In the genomic region with DNA sequence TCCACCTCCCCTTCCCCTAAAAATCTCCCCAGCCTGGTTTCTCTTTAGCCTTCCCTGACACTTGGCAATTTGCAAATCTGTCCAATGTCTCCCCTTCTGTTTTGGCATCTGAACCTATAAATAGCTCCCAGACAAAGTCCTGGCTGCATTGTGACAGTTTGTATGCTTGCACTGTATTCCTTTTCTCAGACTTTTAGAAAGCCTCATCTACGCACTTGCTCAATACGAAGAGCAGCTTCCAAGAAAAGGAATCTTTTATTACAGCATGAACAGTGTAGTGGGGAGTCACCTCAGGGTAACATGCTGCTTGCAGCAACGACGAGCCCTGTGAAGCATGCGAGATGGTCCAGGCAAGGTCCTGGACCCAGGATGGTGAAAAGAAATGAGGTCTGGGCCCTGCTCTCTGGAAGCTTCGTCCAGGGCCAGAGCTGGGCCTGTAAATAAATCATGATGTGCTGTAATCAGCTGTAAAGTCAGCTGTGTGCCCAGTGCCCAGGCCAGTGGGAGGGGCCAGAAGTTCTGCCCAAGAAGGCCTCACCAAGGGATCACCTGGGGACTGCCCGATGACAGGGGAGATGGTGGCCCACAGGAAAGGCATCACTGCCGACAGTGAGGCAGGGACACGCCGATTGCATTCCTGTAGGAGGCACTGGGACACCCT, we compare ENCODE assay signal across 22 cellular contexts.
A peak's percentile ranks its signal among the peaks of the same experiment; 100 is the strongest.
DNase-seq lines count a peak whose midpoint lies in the region; ATAC-seq and TF ChIP-seq lines count a peak whose summit lies in the region.
"Had no signal": no experiment of that assay in that cellular context is flagged by ENCODE, and none has a peak within 500 bp of the region (broad histone marks: within the 10 kb centered on the region; RNA-seq: fewer than 3 reads in every experiment).

No MANE protein-coding gene starts in this region.

- H3K27me3 ChIP-seq in heart left ventricle (no peaks in the 10 kb centered on the region), transverse colon (no peaks in the 10 kb centered on the region)
- H3K27me3 ChIP-seq: BE2C, pancreas had no signal

- no peak overlapping the region for H3K27ac Mint-ChIP-seq in activated CD8-positive, alpha-beta memory T cell treated with anti-CD3 and anti-CD28 coated beads, Interleukin-2, amount 10 ng/mL, durations not matched to agents 7 days and 5 days
- peak overlapping the region; percentile 68 to 85 for H3K27ac Mint-ChIP-seq in natural killer cell treated with Interleukin-12 subunit alpha and Interleukin-12 subunit beta and Interleukin-15 and Interleukin-18, amount 100 ng/mL, for 72 hours
- H3K27ac Mint-ChIP-seq: H9; stimulated activated naive CD8-positive, alpha-beta T cell treated with anti-CD3 and anti-CD28 coated beads, Interleukin-15, amount 100 ng/mL, for 72 hours had no signal

- TF ChIP-seq CTCF in heart left ventricle (IDR thresholded peaks at IDR 0.05) (no peak), transverse colon (IDR thresholded peaks at IDR 0.05) (no peak)

- CTCF ChIA-PET in activated CD8-positive, alpha-beta memory T cell treated with anti-CD3 and anti-CD28 coated beads, Interleukin-2, amount 10 ng/mL, durations not matched to agents 7 days and 5 days (lab: Charles Lee): interaction anchor here (1.6 kb wide), 1 partner anchor 14 kb away, joined by 4 read pairs; no protein-coding TSS in a partner anchor

- DNase-seq in activated CD8-positive, alpha-beta memory T cell treated with anti-CD3 and anti-CD28 coated beads for 24 hours: peak; percentile 42
- no peak for DNase-seq in activated CD8-positive, alpha-beta memory T cell treated with anti-CD3 and anti-CD28 coated beads, Interleukin-2, amount 10 ng/mL, durations not matched to agents 7 days and 5 days
- DNase-seq in heart left ventricle (no peak), transverse colon (no peak), NOMO-1 treated with DMSO at 0.1 percent for 48 hours (lab: John Stamatoyannopoulos, UW; ENCODE audit: unreplicated experiment) (no peak)
- no peak for DNase-seq in natural killer cell treated with Interleukin-12 subunit alpha and Interleukin-12 subunit beta and Interleukin-15 and Interleukin-18, amount 100 ng/mL, for 72 hours (ENCODE audit: low spot score)
- DNase-seq: activated CD4-positive, alpha-beta T cell treated with anti-CD3 and anti-CD28 coated beads for 48 hours; activated CD8-positive, alpha-beta memory T cell treated with anti-CD3 and anti-CD28 coated beads, Interleukin-2, amount 50 U/mL, for 4 hours; BE2C; Caco-2; caudate nucleus; H9; NCI-H187; NCI-H226; NCI-H82; pancreas; SHP77 treated with DMSO at 0.1 percent for 48 hours; stimulated activated CD4-positive, alpha-beta T cell treated with anti-CD3 and anti-CD28 coated beads, Interleukin-2, amount 100 ng/mL, for 24 hours; stimulated activated naive CD8-positive, alpha-beta T cell treated with anti-CD3 and anti-CD28 coated beads, Interleukin-15, amount 100 ng/mL, for 72 hours had no signal

- no peaks in the 10 kb centered on the region for H3K9me3 Mint-ChIP-seq in activated CD8-positive, alpha-beta memory T cell treated with anti-CD3 and anti-CD28 coated beads, Interleukin-2, amount 10 ng/mL, durations not matched to agents 7 days and 5 days (ENCODE audit: low read depth)
- H3K9me3 Mint-ChIP-seq in natural killer cell treated with Interleukin-12 subunit alpha and Interleukin-12 subunit beta and Interleukin-15 and Interleukin-18, amount 100 ng/mL, for 72 hours: no peaks in the 10 kb centered on the region
- H3K9me3 Mint-ChIP-seq: H9; stimulated activated naive CD8-positive, alpha-beta T cell treated with anti-CD3 and anti-CD28 coated beads, Interleukin-15, amount 100 ng/mL, for 72 hours had no signal

- H3K27me3 Mint-ChIP-seq in activated CD8-positive, alpha-beta memory T cell treated with anti-CD3 and anti-CD28 coated beads, Interleukin-2, amount 10 ng/mL, durations not matched to agents 7 days and 5 days: no peaks in the 10 kb centered on the region
- no peaks in the 10 kb centered on the region for H3K27me3 Mint-ChIP-seq in natural killer cell treated with Interleukin-12 subunit alpha and Interleukin-12 subunit beta and Interleukin-15 and Interleukin-18, amount 100 ng/mL, for 72 hours
- H3K27me3 Mint-ChIP-seq: stimulated activated naive CD8-positive, alpha-beta T cell treated with anti-CD3 and anti-CD28 coated beads, Interleukin-15, amount 100 ng/mL, for 72 hours had no signal

- intact Hi-C loops in heart left ventricle (cut with DNase I): loop anchor here in 3 of 10 donors (5.0 to 10.0 kb wide), 4 partner anchors 75 to 467 kb away; no protein-coding TSS in a partner anchor
- intact Hi-C loops in transverse colon (cut with DNase I; ENCODE audit: low total_unique reads): loop anchor here (2.0 to 10.0 kb wide), 2 partner anchors 45 to 463 kb away; no protein-coding TSS in a partner anchor

- H3K4me1 Mint-ChIP-seq in activated CD8-positive, alpha-beta memory T cell treated with anti-CD3 and anti-CD28 coated beads, Interleukin-2, amount 10 ng/mL, durations not matched to agents 7 days and 5 days: peaks cover 19% of the 10 kb centered on the region
- H3K4me1 Mint-ChIP-seq in natural killer cell treated with Interleukin-12 subunit alpha and Interleukin-12 subunit beta and Interleukin-15 and Interleukin-18, amount 100 ng/mL, for 72 hours (ENCODE audit: low read depth in 2 of 2): peaks cover 65 to 67% of the 10 kb centered on the region in 2 donors

- ATAC-seq in activated CD8-positive, alpha-beta memory T cell treated with anti-CD3 and anti-CD28 coated beads, Interleukin-2, amount 10 ng/mL, durations not matched to agents 7 days and 5 days: no peak
- peak in 3 of 4 donors; percentile 50 to 58 (median 51) for ATAC-seq in heart left ventricle
- no peak for ATAC-seq in natural killer cell treated with Interleukin-12 subunit alpha and Interleukin-12 subunit beta and Interleukin-15 and Interleukin-18, amount 100 ng/mL, for 72 hours
- no peak for ATAC-seq in HG02938 (IDR thresholded peaks at IDR 0.05; ENCODE audit: unreplicated experiment)
- ATAC-seq in GM21360 (IDR thresholded peaks at IDR 0.05; ENCODE audit: unreplicated experiment): no peak
- ATAC-seq: pancreas; stimulated activated naive CD8-positive, alpha-beta T cell treated with anti-CD3 and anti-CD28 coated beads, Interleukin-15, amount 100 ng/mL, for 72 hours had no signal

- peaks cover 0 to 15% (median 0%) of the 10 kb centered on the region in 12 donors for H3K9me3 ChIP-seq in heart left ventricle
- H3K9me3 ChIP-seq in transverse colon: no peaks in the 10 kb centered on the region
- H3K9me3 ChIP-seq: BE2C, Caco-2, pancreas had no signal

- H3K4me3 Mint-ChIP-seq in activated CD8-positive, alpha-beta memory T cell treated with anti-CD3 and anti-CD28 coated beads, Interleukin-2, amount 10 ng/mL, durations not matched to agents 7 days and 5 days: no peak overlapping the region
- peak overlapping the region; percentile 50 for H3K4me3 Mint-ChIP-seq in natural killer cell treated with Interleukin-12 subunit alpha and Interleukin-12 subunit beta and Interleukin-15 and Interleukin-18, amount 100 ng/mL, for 72 hours
- H3K4me3 Mint-ChIP-seq: H9; stimulated activated naive CD8-positive, alpha-beta T cell treated with anti-CD3 and anti-CD28 coated beads, Interleukin-15, amount 100 ng/mL, for 72 hours had no signal

- no peaks in the 10 kb centered on the region for H3K36me3 ChIP-seq in heart left ventricle
- H3K36me3 ChIP-seq in transverse colon: no peaks in the 10 kb centered on the region
- H3K36me3 ChIP-seq: BE2C, pancreas had no signal

- 52 to 69% (median 64%) methylated on average over 9 to 10 of the region's 10 CpGs for WGBS in heart left ventricle, 4 donors
- 86 to 100% methylated on average over 1 to 8 of the region's 10 CpGs for WGBS in transverse colon (ENCODE audit: low coverage in 1 of 2), 2 donors

- H3K4me3 ChIP-seq in heart left ventricle (no peak overlapping the region), transverse colon (no peak overlapping the region)
- H3K4me3 ChIP-seq: pancreas had no signal

- TF ChIP-seq EP300 in transverse colon (IDR thresholded peaks at IDR 0.05; ENCODE audit: low read depth): peak; percentile 91

- no peak for TF ChIP-seq POLR2A in heart left ventricle (IDR thresholded peaks at IDR 0.05)
- no peak for TF ChIP-seq POLR2A in transverse colon (IDR thresholded peaks at IDR 0.05)

- in situ Hi-C loops in transverse colon (cut with MboI; ENCODE audit: low pct_ligation_motif_present in 1 of 4, low pct_unique_long_range_greater_than_20kb in 1 of 4, low sequenced_read_pairs in 3 of 4): no loop called here

- H3K4me1 ChIP-seq in heart left ventricle (peaks cover 0 to 31% (median 20%) of the 10 kb centered on the region in 12 donors), transverse colon (peaks cover 0 to 22% (median 17%) of the 10 kb centered on the region in 4 donors)
- H3K4me1 ChIP-seq: BE2C, Caco-2, pancreas had no signal

- peaks cover 18% of the 10 kb centered on the region for H3K36me3 Mint-ChIP-seq in activated CD8-positive, alpha-beta memory T cell treated with anti-CD3 and anti-CD28 coated beads, Interleukin-2, amount 10 ng/mL, durations not matched to agents 7 days and 5 days
- peaks cover 23% of the 10 kb centered on the region for H3K36me3 Mint-ChIP-seq in natural killer cell treated with Interleukin-12 subunit alpha and Interleukin-12 subunit beta and Interleukin-15 and Interleukin-18, amount 100 ng/mL, for 72 hours

- H3K27ac ChIP-seq in heart left ventricle (peak overlapping the region in 10 of 12 donors; percentile 20 to 89 (median 62)), transverse colon (peak overlapping the region; percentile 72 to 80 (median 79))
- H3K27ac ChIP-seq: KMS-11, pancreas had no signal

Comparison
In these comparisons a context has a peak if more than half of its experiments do, and no peak if none do; other contexts are left out.
1. ATAC-seq: peak in heart left ventricle (3 of 4); none in activated CD8-positive, alpha-beta memory T cell treated with anti-CD3 and anti-CD28 coated beads, Interleukin-2, amount 10 ng/mL, durations not matched to agents 7 days and 5 days (single experiment), natural killer cell treated with Interleukin-12 subunit alpha and Interleukin-12 subunit beta and Interleukin-15 and Interleukin-18, amount 100 ng/mL, for 72 hours (0 of 2), HG02938 (single experiment) and GM21360 (single experiment).